Comparison of ENCODE assay signal across 8 cellular contexts in genomic region chr1:39902121-39902807, GRCh38. TPM values are rescaled to one million over a fixed set of nuclear protein-coding genes. Genes with fewer than 3 reads are reported as not detected.
A peak's percentile ranks its signal among the peaks of the same experiment; 100 is the strongest.
DNase-seq lines count a peak whose midpoint lies in the region; ATAC-seq and TF ChIP-seq lines count a peak whose summit lies in the region.

No MANE protein-coding gene starts in this region.

- no peak overlapping the region for H4K5ac ChIP-seq in H9 (ENCODE audit: insufficient read length, low read depth, low read length)

- no peaks in the 10 kb centered on the region for H3K79me1 ChIP-seq in H9 (ENCODE audit: insufficient read depth, low read depth, low read length, poor library complexity, severe bottlenecking)

- H3K9me3 Mint-ChIP-seq in H9: peaks cover 1 to 2% of the 10 kb centered on the region in 2 experiments; a peak in 4 of 5 replicates

- peaks cover 19% of the 10 kb centered on the region for H3K23me2 ChIP-seq in H9 (ENCODE audit: insufficient read length, low read depth, low read length, poor library complexity, severe bottlenecking)

- no peak overlapping the region for H2AFZ ChIP-seq in H9 (ENCODE audit: low read length)

- H3T11ph ChIP-seq in H9 (ENCODE audit: low read length): no peak overlapping the region

- H3K23ac ChIP-seq in H9 (ENCODE audit: insufficient read length, low read depth, low read length): no peak overlapping the region

- H3K36me3 Mint-ChIP-seq in H9 (ENCODE audit: insufficient read depth in 1 of 3, low read depth in 3 of 3): peaks cover 0 to 5% (median 3%) of the 10 kb centered on the region in 3 experiments; a peak in 5 of 7 replicates

- no peaks in the 10 kb centered on the region for H3K79me2 ChIP-seq in H9 (ENCODE audit: insufficient read depth, low read length)

- no peak overlapping the region for H2BK120ac ChIP-seq in H9 (ENCODE audit: low read depth, low read length, poor library complexity, severe bottlenecking)

- peak overlapping the region; percentile 65 to 80 for H3K4me3 Mint-ChIP-seq in H9

- no peak overlapping the region for H3K27ac ChIP-seq in H9 (ENCODE audit: insufficient read length, low read depth, low read length)
- peak overlapping the region; percentile 39 to 79 (median 78) for H3K27ac ChIP-seq in body of pancreas

- H3K27me3 Mint-ChIP-seq in H9 (ENCODE audit: low read depth): peaks cover 28% of the 10 kb centered on the region

- no peak overlapping the region for H3K56ac ChIP-seq in H9 (ENCODE audit: insufficient read length, low read depth, low read length)

- H3K18ac ChIP-seq in H9 (ENCODE audit: insufficient read length, low read depth, low read length): no peak overlapping the region

- H2BK5ac ChIP-seq in H9 (ENCODE audit: insufficient read length, low read length): no peak overlapping the region

- H3K14ac ChIP-seq in H9 (ENCODE audit: insufficient read depth, low read length): no peak overlapping the region

- no CpG with 5 or more reads among the region's 46 CpGs for WGBS in H9 (ENCODE audit: extremely low coverage, insufficient read length, low lambda C conversion rate)
- 3 to 20% methylated on average over 10 to 46 of the region's 46 CpGs for WGBS in body of pancreas, 2 donors

- no peak overlapping the region for H4K91ac ChIP-seq in H9 (ENCODE audit: insufficient read length, low read depth, low read length)

- no peak overlapping the region for H3K4ac ChIP-seq in H9 (ENCODE audit: low read depth, low read length)

- H3K4me1 ChIP-seq in H9 (ENCODE audit: insufficient read depth, low read length): peaks cover 12% of the 10 kb centered on the region; the same call in 1 of the 2 replicates
- peaks cover 37% of the 10 kb centered on the region for H3K4me1 ChIP-seq in body of pancreas

- H2BK20ac ChIP-seq in H9 (ENCODE audit: low read depth, low read length, poor library complexity, severe bottlenecking): no peak overlapping the region

- H3K4me3 ChIP-seq in NB4 (ENCODE audit: low read depth, low read length) (peak overlapping the region; percentile 50), body of pancreas (peak overlapping the region in 1 of 2 donors; percentile 57)

- H3K9ac ChIP-seq in H9 (ENCODE audit: extremely low read depth, insufficient read length, low read length): peak overlapping the region; percentile 5

- H3K4me1 Mint-ChIP-seq in H9: peaks cover 35 to 41% of the 10 kb centered on the region in 2 experiments

- H3K9me3 ChIP-seq in H9 (ENCODE audit: control insufficient read depth, low read depth, low read length) (no peaks in the 10 kb centered on the region), body of pancreas (no peaks in the 10 kb centered on the region)

- peak overlapping the region; percentile 46 for H3K4me2 ChIP-seq in H9 (ENCODE audit: insufficient read depth, insufficient read length, low read length)

- no peaks in the 10 kb centered on the region for H3K36me3 ChIP-seq in body of pancreas (replicated peaks in 1 of 2; ENCODE audit: insufficient read depth in 1 of 2, low read depth in 2 of 2)

- peak; percentile 93 for TF ChIP-seq CTCF in H9 (conservative IDR thresholded peaks at IDR 0.05)
- peak; percentile 40 for TF ChIP-seq CTCF in NB4 (IDR thresholded peaks at IDR 0.05; ENCODE audit: low read depth, low read length)
- peak; percentile 71 to 95 (median 87) for TF ChIP-seq CTCF in body of pancreas (IDR thresholded peaks at IDR 0.05)

- no peak overlapping the region for H2BK12ac ChIP-seq in H9 (ENCODE audit: insufficient read length, low read depth, low read length)

- H4K8ac ChIP-seq in H9 (replicated peaks; ENCODE audit: insufficient read length, low read depth, low read length): no peak overlapping the region

- DNase-seq in ELR (ENCODE audit: low read depth) (peak; percentile 61), H9 (peak; percentile 89), NB4 (ENCODE audit: low read depth) (peak; percentile 53), T-helper 9 cell (peak; percentile 60), body of pancreas (peak; percentile 87 to 93 (median 89)), iPS-NIHi7 (ENCODE audit: extremely low spot score) (peak; percentile 80), cortex of kidney (lab: John Stamatoyannopoulos, UW) (no peak)
- peak; percentile 29 to 55 for DNase-seq in stimulated activated CD4-positive, alpha-beta T cell treated with anti-CD3 and anti-CD28 coated beads, Interleukin-12 subunit alpha, Interleukin-12 subunit beta, amount 100 ng/mL, for 24 hours (ENCODE audit: low read depth in 2 of 2)

- no peaks in the 10 kb centered on the region for H4K20me1 ChIP-seq in H9 (ENCODE audit: control insufficient read depth, insufficient read depth, insufficient read length)

- no peak overlapping the region for H2BK15ac ChIP-seq in H9 (ENCODE audit: low read depth, low read length)

- H3K27ac Mint-ChIP-seq in H9: peak overlapping the region in 1 of 3 experiments; percentile 92; a peak in 2 of 7 replicates

- H3K27me3 ChIP-seq in H9 (ENCODE audit: insufficient read depth, low read length): peaks cover 4% of the 10 kb centered on the region; the same call in 1 of the 2 replicates
- H3K27me3 ChIP-seq in body of pancreas: no peaks in the 10 kb centered on the region

- intact Hi-C loops in body of pancreas (cut with DNase I): no loop called here

- TF ChIP-seq POLR2A in NB4 (IDR thresholded peaks at IDR 0.05; ENCODE audit: extremely low read depth, insufficient read length) (no peak), body of pancreas (IDR thresholded peaks at IDR 0.05) (no peak)

- no peak overlapping the region for H2AK5ac ChIP-seq in H9 (ENCODE audit: insufficient read length, low read length)

- peak; percentile 79 for ATAC-seq in body of pancreas

RNA-seq across cellular contexts. Expression of gene MYCL, which starts 0.5 kb away (rescaled TPM):
- 17.6 and 18.4 TPM in 2 replicates for total RNA-seq in H9 (2021)
- total RNA-seq in body of pancreas: 10 to 100 TPM; 28.3 to 33.0 TPM

RNA-seq across cellular contexts. Expression of gene TRIT1, which starts 19.0 kb away (rescaled TPM):
- 25.4 and 28.2 TPM in 2 replicates for total RNA-seq in H9 (2021)
- total RNA-seq in body of pancreas: 10 to 100 TPM; 15.8 to 30.7 TPM

RNA-seq across cellular contexts. Expression of gene MFSD2A, which starts 52.7 kb away (rescaled TPM):
- total RNA-seq in H9 (2021) (18.2 and 19.9 TPM in 2 replicates), body of pancreas (under 1 TPM; 0.33 to 0.52 TPM)

Comparison
In these comparisons a context has a peak if more than half of its experiments do, and no peak if none do; other contexts are left out.
1. CTCF ChIP-seq: peak in every context shown above with its lines; median percentile 93 in H9; 87 in body of pancreas; 40 in NB4.
2. RNA of gene MFSD2A, which starts 52.7 kb away (total RNA-seq): 18.2 to 19.9 TPM in H9; 0.33 to 0.52 TPM in body of pancreas; every median in the first group is over 10 times any median in the second.